In genomic region chr7:27064169-27064568, GRCh38 we compare ENCODE assay signal across 22 cellular contexts. TPM values are rescaled to one million over a fixed set of nuclear protein-coding genes. Genes with fewer than 3 reads are reported as not detected.
DNase-seq lines count a peak whose midpoint lies in the region; ATAC-seq and TF ChIP-seq lines count a peak whose summit lies in the region.
"Had no signal": no experiment of that assay in that cellular context is flagged by ENCODE, and none has a peak within 500 bp of the region (broad histone marks: within the 10 kb centered on the region; RNA-seq: fewer than 3 reads in every experiment).

No MANE protein-coding gene starts in this region.

- POLR2A ChIA-PET in CD4-positive, alpha-beta T cell (lab: Charles Lee): no interaction called here

- no peak overlapping the region for H3K27ac ChIP-seq in CD4-positive, alpha-beta T cell (ENCODE audit: low read depth, low read length)
- H3K27ac ChIP-seq: 22Rv1, body of pancreas, left lung, psoas muscle, SK-N-MC, upper lobe of right lung had no signal

- ATAC-seq in sciatic nerve (peak; percentile 64), HG03571 (IDR thresholded peaks at IDR 0.05; ENCODE audit: unreplicated experiment) (no peak), HG02973 (IDR thresholded peaks at IDR 0.05; ENCODE audit: unreplicated experiment) (no peak)
- no peak for ATAC-seq in CD4-positive, alpha-beta T cell (ENCODE audit: poor library complexity)
- ATAC-seq: body of pancreas; esophagus mucosa; K562; left lung; psoas muscle; stimulated activated naive CD8-positive, alpha-beta T cell treated with anti-CD3 and anti-CD28 coated beads, Interleukin-15, Interleukin-2, amounts not matched to agents 100 U/mL and 50 U/mL, for 24 hours; upper lobe of right lung had no signal

- no peaks in the 10 kb centered on the region for H3K9me3 Mint-ChIP-seq in CD4-positive, alpha-beta T cell

- H3K4me3 ChIP-seq in adipocyte (ENCODE audit: low read length): peak overlapping the region; percentile 47
- H3K4me3 ChIP-seq: body of pancreas, K562, left lung, psoas muscle, SK-N-MC, upper lobe of right lung had no signal

- no peak overlapping the region for H3K27ac Mint-ChIP-seq in CD4-positive, alpha-beta T cell

- DNase-seq in DMS 273 (lab: John Stamatoyannopoulos, UW; ENCODE audit: unreplicated experiment): peak; percentile 17
- DNase-seq in DMS 273 treated with DMSO at 0.1 percent for 48 hours (lab: John Stamatoyannopoulos, UW): no peak
- DNase-seq in adipocyte (ENCODE audit: low read depth): peak; percentile 1
- DNase-seq in glomerular visceral epithelial cell (ENCODE audit: extremely low spot score): peak; percentile 25
- no peak for DNase-seq in sciatic nerve (ENCODE audit: low spot score)
- no peak for DNase-seq in CD4-positive, alpha-beta T cell
- DNase-seq: activated CD4-positive, alpha-beta T cell treated with anti-CD3 and anti-CD28 coated beads for 48 hours; activated naive CD4-positive, alpha-beta T cell; body of pancreas; EL; hypothalamus; left lung; psoas muscle; stimulated activated naive CD8-positive, alpha-beta T cell treated with anti-CD3 and anti-CD28 coated beads, Interleukin-15, Interleukin-2, amounts not matched to agents 100 U/mL and 50 U/mL, for 24 hours; T1000; upper lobe of right lung had no signal

- no peak overlapping the region for H3K4me3 Mint-ChIP-seq in CD4-positive, alpha-beta T cell

- intact Hi-C loops in sciatic nerve (cut with DNase I): no loop called here
- intact Hi-C loops in CD4-positive, alpha-beta T cell (cut with DNase I, micrococcal nuclease): no loop called here

- peak overlapping the region; percentile 2 for H3K9ac ChIP-seq in adipocyte (ENCODE audit: low read length)

- peaks cover 26% of the 10 kb centered on the region for H3K27me3 Mint-ChIP-seq in CD4-positive, alpha-beta T cell

- H3K36me3 ChIP-seq in adipocyte (ENCODE audit: control insufficient read depth, insufficient read depth, low read length, severe bottlenecking): no peaks in the 10 kb centered on the region
- H3K36me3 ChIP-seq: left lung, upper lobe of right lung had no signal

- H3K4me1 ChIP-seq in adipocyte (ENCODE audit: control insufficient read depth, insufficient read depth, low read length): peaks cover 22% of the 10 kb centered on the region
- H3K4me1 ChIP-seq: body of pancreas, left lung, psoas muscle, upper lobe of right lung had no signal

- H3K9me3 ChIP-seq in adipocyte (ENCODE audit: control insufficient read depth, low read length): no peaks in the 10 kb centered on the region
- H3K9me3 ChIP-seq in CD4-positive, alpha-beta T cell (ENCODE audit: control insufficient read depth, low read length): no peaks in the 10 kb centered on the region
- H3K9me3 ChIP-seq: body of pancreas, left lung, psoas muscle, upper lobe of right lung had no signal

- CTCF ChIA-PET in CD4-positive, alpha-beta T cell (lab: Charles Lee): no interaction called here

- no peak for TF ChIP-seq CTCF in CD4-positive, alpha-beta T cell (IDR thresholded peaks at IDR 0.05)

- H3K36me3 Mint-ChIP-seq in CD4-positive, alpha-beta T cell (ENCODE audit: low read depth): no peaks in the 10 kb centered on the region

- H3K27me3 ChIP-seq in adipocyte (replicated peaks; ENCODE audit: control insufficient read depth, insufficient read depth, low read length): no peaks in the 10 kb centered on the region
- peaks cover 3% of the 10 kb centered on the region for H3K27me3 ChIP-seq in CD4-positive, alpha-beta T cell (ENCODE audit: control insufficient read depth, insufficient read depth, low read length)
- H3K27me3 ChIP-seq: body of pancreas, left lung, upper lobe of right lung had no signal

- H3K4me1 Mint-ChIP-seq in CD4-positive, alpha-beta T cell (ENCODE audit: low read depth): no peaks in the 10 kb centered on the region

RNA-seq across cellular contexts. Expression of gene HOXA1, which starts 31.6 kb away (rescaled TPM):
- 0.98 TPM for total RNA-seq in sciatic nerve
- total RNA-seq in CD4-positive, alpha-beta T cell: under 1 TPM; 0.14 to 0.22 TPM
- total RNA-seq: body of pancreas had no signal

RNA-seq across cellular contexts. Expression of gene HOXA2, which starts 38.3 kb away (rescaled TPM):
- total RNA-seq in sciatic nerve: 3.9 TPM
- total RNA-seq in CD4-positive, alpha-beta T cell: not detected
- total RNA-seq: K562 had no signal

Comparison
In these comparisons a context has a peak if more than half of its experiments do, and no peak if none do; other contexts are left out.
1. DNase-seq: peak in DMS 273 (single experiment), adipocyte (single experiment) and glomerular visceral epithelial cell (single experiment); none in DMS 273 treated with DMSO at 0.1 percent for 48 hours (single experiment), sciatic nerve (single experiment) and CD4-positive, alpha-beta T cell (0 of 10).